Comparison of ENCODE assay signal across 22 cellular contexts in the genomic region with DNA sequence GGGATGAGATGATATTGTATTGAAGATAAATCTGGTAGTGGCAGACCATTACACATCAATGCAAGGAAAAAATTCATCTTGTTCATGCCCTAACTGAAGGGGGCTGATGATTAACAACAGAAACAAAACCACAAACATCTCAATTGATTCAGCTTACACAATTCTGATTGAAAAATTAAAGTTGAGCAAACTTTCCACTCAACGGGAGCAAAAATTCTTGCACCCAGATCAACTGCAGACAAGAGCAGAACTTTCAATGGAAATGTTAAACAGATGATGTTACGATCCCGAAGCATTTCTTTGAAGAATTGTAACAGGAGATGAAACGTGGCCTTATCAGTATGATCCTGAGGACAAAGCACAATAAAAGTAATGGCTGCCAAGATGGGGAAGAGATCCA.
"Had no signal": no experiment of that assay in that cellular context is flagged by ENCODE, and none has a peak within 500 bp of the region (broad histone marks: within the 10 kb centered on the region; RNA-seq: fewer than 3 reads in every experiment).

No MANE protein-coding gene starts in this region.

- ATAC-seq: effector memory CD8-positive, alpha-beta T cell; foreskin keratinocyte; left colon; left ventricle myocardium superior; naive thymus-derived CD4-positive, alpha-beta T cell; sciatic nerve; stimulated activated memory B cell treated with anti-CD40 and anti-IgM and Interleukin-4, amounts not matched to agents 10 μg/mL and 1 μg/mL and 100 μg/mL, for 72 hours had no signal

- H3K27ac Mint-ChIP-seq: dendritic cell treated with granulocyte-macrophage colony-stimulating factor and Interleukin-4, amounts not matched to agents 40 ng/mL and 50 ng/mL, for 4 days; effector memory CD8-positive, alpha-beta T cell; naive thymus-derived CD4-positive, alpha-beta T cell; nephron progenitor cell; stimulated activated memory B cell treated with anti-CD40 and anti-IgM and Interleukin-4, amounts not matched to agents 10 μg/mL and 1 μg/mL and 100 μg/mL, for 72 hours; stimulated activated naive CD8-positive, alpha-beta T cell treated with anti-CD3 and anti-CD28 coated beads, Interleukin-15, Interleukin-2, amounts not matched to agents 100 ng/mL and 50 ng/mL, for 24 hours had no signal

- H3K9me3 Mint-ChIP-seq: dendritic cell treated with granulocyte-macrophage colony-stimulating factor and Interleukin-4, amounts not matched to agents 40 ng/mL and 50 ng/mL, for 4 days; nephron progenitor cell; stimulated activated memory B cell treated with anti-CD40 and anti-IgM and Interleukin-4, amounts not matched to agents 10 μg/mL and 1 μg/mL and 100 μg/mL, for 72 hours had no signal

- H3K36me3 ChIP-seq: prostate gland, spleen, tibial artery, upper lobe of left lung, vagina had no signal

- DNase-seq: effector memory CD8-positive, alpha-beta T cell; erythroblast; foreskin keratinocyte; left colon; left ventricle myocardium superior; naive thymus-derived CD4-positive, alpha-beta T cell; nephron progenitor cell; retina; spleen; stimulated activated CD4-positive, alpha-beta T cell treated with anti-CD3 and anti-CD28 coated beads, Interleukin-15, amount 100 ng/mL, for 24 hours; stimulated activated CD4-positive, alpha-beta T cell treated with anti-CD3 and anti-CD28 coated beads, Interleukin-1b, Interleukin-23, amount 100 ng/mL, for 48 hours; stimulated activated CD4-positive, alpha-beta T cell treated with anti-CD3 and anti-CD28 coated beads, Interleukin-4, amount 100 ng/mL, for 24 hours; tibial artery; upper lobe of left lung had no signal

- H3K4me1 Mint-ChIP-seq: naive thymus-derived CD4-positive, alpha-beta T cell; stimulated activated memory B cell treated with anti-CD40 and anti-IgM and Interleukin-4, amounts not matched to agents 10 μg/mL and 1 μg/mL and 100 μg/mL, for 72 hours had no signal

- H3K4me1 ChIP-seq: foreskin keratinocyte, parathyroid adenoma, prostate gland, spleen, vagina had no signal

- H3K27me3 ChIP-seq: foreskin keratinocyte, hepatocyte, spleen, tibial artery, upper lobe of left lung, vagina had no signal

- H3K4me3 ChIP-seq: hepatocyte, prostate gland, spleen, tibial artery, upper lobe of left lung, vagina had no signal

- H3K36me3 Mint-ChIP-seq: naive thymus-derived CD4-positive, alpha-beta T cell; stimulated activated memory B cell treated with anti-CD40 and anti-IgM and Interleukin-4, amounts not matched to agents 10 μg/mL and 1 μg/mL and 100 μg/mL, for 72 hours had no signal

- H3K9me3 ChIP-seq: prostate gland, spleen, tibial artery, upper lobe of left lung, vagina had no signal

- H3K4me3 Mint-ChIP-seq: dendritic cell treated with granulocyte-macrophage colony-stimulating factor and Interleukin-4, amounts not matched to agents 40 ng/mL and 50 ng/mL, for 4 days; effector memory CD8-positive, alpha-beta T cell; naive thymus-derived CD4-positive, alpha-beta T cell; nephron progenitor cell; stimulated activated memory B cell treated with anti-CD40 and anti-IgM and Interleukin-4, amounts not matched to agents 10 μg/mL and 1 μg/mL and 100 μg/mL, for 72 hours; stimulated activated naive CD8-positive, alpha-beta T cell treated with anti-CD3 and anti-CD28 coated beads, Interleukin-15, Interleukin-2, amounts not matched to agents 100 ng/mL and 50 ng/mL, for 24 hours had no signal

- H3K27me3 Mint-ChIP-seq: dendritic cell treated with granulocyte-macrophage colony-stimulating factor and Interleukin-4, amounts not matched to agents 40 ng/mL and 50 ng/mL, for 4 days; effector memory CD8-positive, alpha-beta T cell; naive thymus-derived CD4-positive, alpha-beta T cell; stimulated activated memory B cell treated with anti-CD40 and anti-IgM and Interleukin-4, amounts not matched to agents 10 μg/mL and 1 μg/mL and 100 μg/mL, for 72 hours; stimulated activated naive CD8-positive, alpha-beta T cell treated with anti-CD3 and anti-CD28 coated beads, Interleukin-15, Interleukin-2, amounts not matched to agents 100 ng/mL and 50 ng/mL, for 24 hours had no signal
